ENCODE assay signal across 11 cellular contexts in genomic region chr22:46649176-46650077, GRCh38.
DNase-seq lines count a peak whose midpoint lies in the region; ATAC-seq lines count a peak whose summit lies in the region.
"Had no signal": no experiment of that assay in that cellular context is flagged by ENCODE, and none has a peak within 500 bp of the region (broad histone marks: within the 10 kb centered on the region; RNA-seq: fewer than 3 reads in every experiment).

No MANE protein-coding gene starts in this region.

- ATAC-seq in HG03378 (IDR thresholded peaks at IDR 0.05; ENCODE audit: unreplicated experiment), result no peak
- ATAC-seq in GM18861 (IDR thresholded peaks at IDR 0.05; ENCODE audit: unreplicated experiment), result no peak
- no peak for ATAC-seq in GM19452 (IDR thresholded peaks at IDR 0.05; ENCODE audit: unreplicated experiment)
- ATAC-seq: activated CD4-positive, CD25-positive, alpha-beta regulatory T cell treated with anti-CD3 and anti-CD28 coated beads, Interleukin-2, amount 50 U/mL, for 24 hours; HCT116 had no signal

- peak; percentile 96 for DNase-seq in DMS 273 (lab: John Stamatoyannopoulos, UW; ENCODE audit: unreplicated experiment)
- peak; percentile 86 for DNase-seq in NCI-H69 (lab: John Stamatoyannopoulos, UW)
- DNase-seq in fibroblast of gingiva (ENCODE audit: low read depth), result peak; percentile 31
- DNase-seq in pons (ENCODE audit: low spot score), result peak; percentile 8
- no peak for DNase-seq in RPMI8226
- DNase-seq: MG63 had no signal
